Comparison of ENCODE assay signal across 20 cellular contexts in genomic region chr19:30703645-30704044, GRCh38.
DNase-seq lines count a peak whose midpoint lies in the region; ATAC-seq, FAIRE-seq and TF ChIP-seq lines count a peak whose summit lies in the region.
"Had no signal": no experiment of that assay in that cellular context is flagged by ENCODE, and none has a peak within 500 bp of the region (broad histone marks: within the 10 kb centered on the region; RNA-seq: fewer than 3 reads in every experiment).

No MANE protein-coding gene starts in this region.

- no peak for TF ChIP-seq RAD21 in HepG2 (CRISPR knock-in tag; IDR thresholded peaks at IDR 0.05)

- no peak overlapping the region for H3K4me3 ChIP-seq in HepG2 (replicated peaks in 1 of 3; ENCODE audit: insufficient read depth in 1 of 3, low read depth in 2 of 3, low read length in 3 of 3)
- H3K4me3 ChIP-seq in right lobe of liver, result no peak overlapping the region
- H3K4me3 ChIP-seq in trophoblast cell (ENCODE audit: low read depth, low read length), result no peak overlapping the region
- H3K4me3 ChIP-seq: BLaER1 treated with 17β-estradiol and CSF1 and Interleukin-3, amounts not matched to agents 10 nM and 100 nM; GM12878; GM23338 had no signal

- no peak overlapping the region for H2BK120ac ChIP-seq in trophoblast cell (ENCODE audit: insufficient read depth, low read length, poor library complexity)

- H2AK5ac ChIP-seq in trophoblast cell (ENCODE audit: low read length), result no peak overlapping the region

- no peak for TF ChIP-seq CTCF in HepG2 (CRISPR knock-in tag; IDR thresholded peaks at IDR 0.05)
- TF ChIP-seq CTCF in right lobe of liver (IDR thresholded peaks at IDR 0.05), result no peak
- no peak for TF ChIP-seq CTCF in neural crest cell (conservative IDR thresholded peaks at IDR 0.05)

- no TSS peak for BruUV-seq in HepG2 (replicated peaks; lab: Mats Ljungman, UMichigan)

- H4K20me1 ChIP-seq in HepG2 (ENCODE audit: insufficient read depth, low read length), result no peaks in the 10 kb centered on the region
- H4K20me1 ChIP-seq: BLaER1 treated with 17β-estradiol and CSF1 and Interleukin-3, amounts not matched to agents 10 nM and 100 nM had no signal

- H3K9me3 ChIP-seq in HepG2 (ENCODE audit: low read length), result no peaks in the 10 kb centered on the region
- no peaks in the 10 kb centered on the region for H3K9me3 ChIP-seq in right lobe of liver
- peaks cover 5% of the 10 kb centered on the region for H3K9me3 ChIP-seq in trophoblast cell (ENCODE audit: insufficient read depth, low read depth, low read length)
- H3K9me3 ChIP-seq: BLaER1 treated with 17β-estradiol and CSF1 and Interleukin-3, amounts not matched to agents 10 nM and 100 nM had no signal

- H3K9me3 Mint-ChIP-seq in neural crest cell, result no peaks in the 10 kb centered on the region
- H3K9me3 Mint-ChIP-seq: CD8-positive, alpha-beta T cell; GM23338; IgD-negative memory B cell had no signal

- CTCF ChIA-PET in HepG2 (lab: Yijun Ruan, JAX; ENCODE audit: low intra/inter-chr PET ratio, low total read pairs), result no interaction called here

- H3K79me1 ChIP-seq in trophoblast cell (ENCODE audit: low read length), result no peaks in the 10 kb centered on the region

- FAIRE-seq in HepG2 (lab: Jason Lieb, UNC), result no peak
- FAIRE-seq: GM12878, H54 had no signal

- H3K79me2 ChIP-seq in HepG2 (ENCODE audit: insufficient read depth, low read length) (no peaks in the 10 kb centered on the region), trophoblast cell (ENCODE audit: control insufficient read depth, insufficient read depth, low read length, poor library complexity) (no peaks in the 10 kb centered on the region)

- H3K9ac ChIP-seq in HepG2 (ENCODE audit: insufficient read depth, low read depth, low read length) (no peak overlapping the region), trophoblast cell (ENCODE audit: low read length) (no peak overlapping the region)
- H3K9ac ChIP-seq: BLaER1 treated with 17β-estradiol and CSF1 and Interleukin-3, amounts not matched to agents 10 nM and 100 nM had no signal

- no peak overlapping the region for H3K23ac ChIP-seq in trophoblast cell (ENCODE audit: low read length)

- peak overlapping the region; percentile 3 for H3K27ac Mint-ChIP-seq in neural crest cell (ENCODE audit: unreplicated experiment)
- H3K27ac Mint-ChIP-seq: B cell; CD8-positive, alpha-beta T cell; GM23338; IgD-negative memory B cell had no signal

- no peak overlapping the region for H2BK12ac ChIP-seq in trophoblast cell (ENCODE audit: low read length)

- no peak overlapping the region for H4K12ac ChIP-seq in trophoblast cell (ENCODE audit: low read depth, low read length)

- no peak for DNase-seq in HepG2 (ENCODE audit: low spot score)
- DNase-seq in right lobe of liver, result no peak
- peak; percentile 48 for DNase-seq in RPMI8226
- DNase-seq in neural crest cell (ENCODE audit: low read depth, low spot score), result no peak
- DNase-seq in trophoblast cell, result no peak
- DNase-seq in activated CD4-positive, CD25-positive, alpha-beta regulatory T cell (lab: John Stamatoyannopoulos, UW), result no peak
- DNase-seq: 8988T; Calu3; CD8-positive, alpha-beta T cell; DMS79 treated with DMSO at 0.1 percent for 48 hours; GF-D8; HCEC 1CT had no signal

- ATAC-seq in HepG2 (no peak), right lobe of liver (no peak), GM21786 (IDR thresholded peaks at IDR 0.05; ENCODE audit: unreplicated experiment) (no peak)
- ATAC-seq: CD8-positive, alpha-beta T cell; GM12878; GM23338 had no signal

- TF ChIP-seq EP300 in HepG2 (IDR thresholded peaks at IDR 0.05; ENCODE audit: low read depth in 2 of 2, low read length in 2 of 2), result no peak
- no peak for TF ChIP-seq EP300 in HepG2 (CRISPR knock-in tag; IDR thresholded peaks at IDR 0.05; ENCODE audit: borderline replicate concordance)

- H3K4me2 ChIP-seq in HepG2 (ENCODE audit: low read depth, low read length), result no peak overlapping the region
- no peak overlapping the region for H3K4me2 ChIP-seq in trophoblast cell (ENCODE audit: low read length)
- H3K4me2 ChIP-seq: BLaER1 treated with 17β-estradiol and CSF1 and Interleukin-3, amounts not matched to agents 10 nM and 100 nM; GM23338 had no signal

- H3K4me1 ChIP-seq in HepG2 (ENCODE audit: insufficient read depth, low read length) (no peaks in the 10 kb centered on the region), right lobe of liver (no peaks in the 10 kb centered on the region), trophoblast cell (ENCODE audit: control insufficient read depth in 1 of 2, insufficient read depth in 2 of 2, low read length in 2 of 2) (no peaks in the 10 kb centered on the region)
- H3K4me1 ChIP-seq: BLaER1 treated with 17β-estradiol and CSF1 and Interleukin-3, amounts not matched to agents 10 nM and 100 nM had no signal

- intact Hi-C loops in HepG2 (cut with micrococcal nuclease; ENCODE audit: unreplicated experiment), result no loop called here
- intact Hi-C loops in right lobe of liver (cut with DNase I), result no loop called here

- H3K27me3 Mint-ChIP-seq in neural crest cell (ENCODE audit: low read depth), result peaks cover 7% of the 10 kb centered on the region
- H3K27me3 Mint-ChIP-seq: B cell, IgD-negative memory B cell had no signal

- H3K4me3 Mint-ChIP-seq in neural crest cell, result no peak overlapping the region
- H3K4me3 Mint-ChIP-seq: B cell; CD8-positive, alpha-beta T cell; GM23338; IgD-negative memory B cell had no signal

- POLR2A ChIA-PET in HepG2 (lab: Yijun Ruan, JAX), result no interaction called here

- H3K36me3 ChIP-seq in HepG2 (replicated peaks in 1 of 2; ENCODE audit: control insufficient read depth in 1 of 2, insufficient read depth in 2 of 2, low read length in 2 of 2), result no peaks in the 10 kb centered on the region
- H3K36me3 ChIP-seq in right lobe of liver, result no peaks in the 10 kb centered on the region
- H3K36me3 ChIP-seq in trophoblast cell (ENCODE audit: control insufficient read depth in 1 of 2, insufficient read depth in 2 of 2, low read length in 2 of 2), result no peaks in the 10 kb centered on the region
- H3K36me3 ChIP-seq: BLaER1 treated with 17β-estradiol and CSF1 and Interleukin-3, amounts not matched to agents 10 nM and 100 nM had no signal

- no CpG with 5 or more reads among the region's 4 CpGs for WGBS in HepG2 (ENCODE audit: low lambda C conversion rate)
- WGBS in right lobe of liver (ENCODE audit: insufficient coverage, low coverage, low lambda C conversion rate, missing lambda C conversion rate), result 75% methylated on average over 4 of the region's 4 CpGs
- no CpG with 5 or more reads among the region's 4 CpGs for WGBS in trophoblast cell (ENCODE audit: extremely low coverage, insufficient coverage, insufficient read length)

- no peak overlapping the region for H3K18ac ChIP-seq in trophoblast cell (ENCODE audit: low read length)

- no peak overlapping the region for H3K4ac ChIP-seq in trophoblast cell (ENCODE audit: low read depth, low read length)

- H3K27me3 ChIP-seq in HepG2 (ENCODE audit: control insufficient read depth in 1 of 2, insufficient read depth in 2 of 2, low read length in 2 of 2) (no peaks in the 10 kb centered on the region), right lobe of liver (no peaks in the 10 kb centered on the region), trophoblast cell (ENCODE audit: insufficient read depth, low read length) (no peaks in the 10 kb centered on the region)
- H3K27me3 ChIP-seq: BLaER1 treated with 17β-estradiol and CSF1 and Interleukin-3, amounts not matched to agents 10 nM and 100 nM had no signal

- H2AFZ ChIP-seq in HepG2 (ENCODE audit: low read length) (no peak overlapping the region), trophoblast cell (ENCODE audit: insufficient read depth, low read length, poor library complexity) (no peak overlapping the region)
- H2AFZ ChIP-seq: GM23338 had no signal

- no peak overlapping the region for H3K27ac ChIP-seq in HepG2 (ENCODE audit: extremely low read length, insufficient read depth, low read length)
- H3K27ac ChIP-seq in right lobe of liver, result no peak overlapping the region
- H3K27ac ChIP-seq in trophoblast cell (ENCODE audit: low read depth, low read length), result no peak overlapping the region
- H3K27ac ChIP-seq: BLaER1 treated with 17β-estradiol and CSF1 and Interleukin-3, amounts not matched to agents 10 nM and 100 nM; HL-60 had no signal

- H3K14ac ChIP-seq in trophoblast cell (ENCODE audit: low read length), result no peak overlapping the region

- no peaks in the 10 kb centered on the region for H3K36me3 Mint-ChIP-seq in neural crest cell (ENCODE audit: low read depth)
- H3K36me3 Mint-ChIP-seq: CD8-positive, alpha-beta T cell had no signal

- H2BK5ac ChIP-seq in trophoblast cell (ENCODE audit: low read depth, low read length, poor library complexity), result no peak overlapping the region

- H3K4me1 Mint-ChIP-seq in neural crest cell, result no peaks in the 10 kb centered on the region
- H3K4me1 Mint-ChIP-seq: B cell, GM23338, IgD-negative memory B cell had no signal

- H4K91ac ChIP-seq in trophoblast cell (ENCODE audit: low read depth, low read length), result no peak overlapping the region

- in situ Hi-C loops in HepG2 (cut with HindIII; ENCODE audit: extremely low pct_ligation_motif_present, low pct_unique_long_range_greater_than_20kb), result no loop called here

- TF ChIP-seq POLR2A in HepG2 (IDR thresholded peaks at IDR 0.05; ENCODE audit: insufficient read depth in 1 of 2, low read depth in 2 of 2, low read length in 2 of 2), result no peak
- TF ChIP-seq POLR2A in right lobe of liver (IDR thresholded peaks at IDR 0.05), result no peak

- H4K8ac ChIP-seq in trophoblast cell (ENCODE audit: low read depth, low read length), result no peak overlapping the region

TF ChIP-seq in HepG2, 621 proteins besides CTCF, POLR2A, EP300 and RAD21:
- TF ChIP-seq ATF7 (IDR thresholded peaks at IDR 0.05) (0 out of 2 replicates have a peak, but pooled peaks have one; percentile 44), ATF7 (CRISPR knock-in tag; IDR thresholded peaks at IDR 0.05) (no peak), ZFP36L1 (CRISPR knock-in tag; IDR thresholded peaks at IDR 0.05) (no peak), CEBPB (IDR thresholded peaks at IDR 0.05; ENCODE audit: borderline replicate concordance, low read depth, low read length) (peak; percentile 63; the same call in 1 of the 2 replicates)
